Comparison of ENCODE assay signal across 8 cellular contexts in the genomic region with DNA sequence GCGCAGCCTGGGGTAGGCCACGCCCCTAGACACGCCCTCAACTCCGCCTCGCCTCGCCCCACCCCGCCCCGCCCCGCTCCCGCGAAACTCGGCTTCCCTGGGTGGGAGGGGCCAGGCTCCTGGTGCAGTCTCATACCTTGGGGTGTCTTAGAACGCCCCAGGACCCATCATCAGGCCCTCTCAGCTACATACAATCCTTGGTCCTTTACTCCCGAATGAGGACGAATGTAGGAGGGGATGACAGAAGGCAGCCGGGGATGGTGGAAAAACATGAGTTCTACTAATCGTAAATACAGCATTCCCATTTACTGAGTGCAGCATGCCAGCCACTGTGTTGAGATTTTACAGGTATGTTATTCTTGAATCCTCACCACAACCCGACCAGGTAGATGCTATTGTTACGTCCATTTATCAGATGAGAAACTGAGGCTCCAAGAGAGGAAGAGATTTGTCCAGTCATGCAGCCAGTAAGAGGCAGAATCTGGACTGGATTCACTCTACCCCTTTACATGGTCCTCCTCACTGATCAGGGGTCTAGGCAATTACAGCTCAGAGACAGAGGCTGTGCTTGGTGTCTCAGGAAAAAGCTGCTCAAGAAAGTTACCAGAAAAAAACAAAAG. TPM values are rescaled to one million over a fixed set of nuclear protein-coding genes. Genes with fewer than 3 reads are reported as not detected.
DNase-seq lines count a peak whose midpoint lies in the region; ATAC-seq, FAIRE-seq and TF ChIP-seq lines count a peak whose summit lies in the region.

No MANE protein-coding gene starts in this region.

- H3K27ac ChIP-seq in DND-41 (ENCODE audit: low read length) (peak overlapping the region; percentile 15; the same call in 1 of the 2 replicates), Panc1 (ENCODE audit: low read length) (no peak overlapping the region), psoas muscle (peak overlapping the region; percentile 55), pancreas (peak overlapping the region in 2 of 4 donors; percentile 2 to 24)

- peaks cover 3% of the 10 kb centered on the region for H3K79me2 ChIP-seq in DND-41 (ENCODE audit: insufficient read depth, low read length)

- in situ Hi-C loops in Panc1 (cut with HindIII; ENCODE audit: low pct_unique_long_range_greater_than_20kb, low sequenced_read_pairs) = no loop called here

- TF ChIP-seq CTCF in DND-41 (IDR thresholded peaks at IDR 0.05; ENCODE audit: borderline replicate concordance, extremely low read depth, low read length, poor library complexity, severe bottlenecking) (no peak), Panc1 (IDR thresholded peaks at IDR 0.05) (no peak), epithelial cell of esophagus (IDR thresholded peaks at IDR 0.05; ENCODE audit: insufficient read depth, low read depth, low read length, missing control alignments) (no peak), psoas muscle (IDR thresholded peaks at IDR 0.05) (no peak), pancreas (IDR thresholded peaks at IDR 0.05) (no peak)

- intact Hi-C loops in Panc1 (cut with micrococcal nuclease; ENCODE audit: unreplicated experiment) = no loop called here
- intact Hi-C loops in psoas muscle (cut with DNase I) = no loop called here
- intact Hi-C loops in pancreas (cut with DNase I) = no loop called here

- no peak for FAIRE-seq in pancreas (lab: Jason Lieb, UNC)

- ATAC-seq in DND-41 (ENCODE audit: insufficient read depth, low read depth) = no peak
- no peak for ATAC-seq in Panc1
- no peak for ATAC-seq in psoas muscle
- ATAC-seq in pancreas = no peak
- no peak for ATAC-seq in GM21825 (IDR thresholded peaks at IDR 0.05; ENCODE audit: unreplicated experiment)

- DNase-seq in DND-41 (no peak), Panc1 (ENCODE audit: low read depth, low spot score) (no peak), epithelial cell of esophagus (ENCODE audit: low read depth) (no peak), psoas muscle (no peak), pancreas (no peak), medulla oblongata (ENCODE audit: extremely low spot score) (no peak)
- no peak for DNase-seq in stimulated activated CD4-positive, alpha-beta T cell treated with anti-CD3 and anti-CD28 coated beads, Interleukin-2, amount 100 ng/mL, for 24 hours

- peak overlapping the region; percentile 81 for H3K4me2 ChIP-seq in DND-41 (ENCODE audit: insufficient read depth, low read length)

- no peaks in the 10 kb centered on the region; the same call in 1 of the 2 replicates for H3K36me3 ChIP-seq in DND-41 (ENCODE audit: insufficient read depth, low read length)
- no peaks in the 10 kb centered on the region for H3K36me3 ChIP-seq in Panc1 (ENCODE audit: control insufficient read depth, insufficient read depth, low read length)
- no peaks in the 10 kb centered on the region for H3K36me3 ChIP-seq in psoas muscle (ENCODE audit: insufficient read depth in 1 of 2, low read depth in 1 of 2)
- no peaks in the 10 kb centered on the region for H3K36me3 ChIP-seq in pancreas

- no peaks in the 10 kb centered on the region for H4K20me1 ChIP-seq in DND-41 (ENCODE audit: insufficient read depth, low read length)

- BruUV-seq in Panc1 (replicated peaks; lab: Mats Ljungman, UMichigan) = no TSS peak

- no peak overlapping the region for H3K9ac ChIP-seq in DND-41 (ENCODE audit: low read depth, low read length)

- peak overlapping the region in 1 of 2 experiments; percentile 44; a peak in 2 of 4 replicates for H3K4me3 ChIP-seq in DND-41 (ENCODE audit: low read depth in 1 of 2, low read length in 2 of 2)
- H3K4me3 ChIP-seq in Panc1 (ENCODE audit: low read depth in 2 of 2, low read length in 2 of 2) = peak overlapping the region; percentile 41 to 59
- H3K4me3 ChIP-seq in epithelial cell of esophagus (ENCODE audit: low read length) = peak overlapping the region; percentile 21
- peak overlapping the region; percentile 73 for H3K4me3 ChIP-seq in psoas muscle
- H3K4me3 ChIP-seq in pancreas = peak overlapping the region in 2 of 4 donors; percentile 41 to 51

- H3K9me3 ChIP-seq in DND-41 (ENCODE audit: insufficient read depth, low read length, severe bottlenecking) (no peaks in the 10 kb centered on the region), Panc1 (ENCODE audit: control insufficient read depth, insufficient read depth, low read depth, low read length) (no peaks in the 10 kb centered on the region), psoas muscle (no peaks in the 10 kb centered on the region), pancreas (no peaks in the 10 kb centered on the region)

- WGBS in psoas muscle, 3 donors = 5 to 8% (median 6%) methylated on average over 12 to 19 of the region's 19 CpGs
- 3% methylated on average over 17 to 19 of the region's 19 CpGs for WGBS in pancreas, 2 donors

- H3K27me3 ChIP-seq in DND-41 (ENCODE audit: insufficient read depth, low read length, poor library complexity) = no peaks in the 10 kb centered on the region
- H3K27me3 ChIP-seq in Panc1 (ENCODE audit: control insufficient read depth, insufficient read depth, low read length) = no peaks in the 10 kb centered on the region
- no peaks in the 10 kb centered on the region for H3K27me3 ChIP-seq in psoas muscle (ENCODE audit: insufficient read depth in 3 of 3, low read length in 2 of 3)
- no peaks in the 10 kb centered on the region for H3K27me3 ChIP-seq in pancreas

- POLR2A ChIA-PET in Panc1 (lab: Charles Lee) = interaction anchor here (0.5 to 0.7 kb wide), 2 partner anchors 154 to 482 kb away, joined by 3 to 5 read pairs; no protein-coding TSS in a partner anchor

- H3K4me1 ChIP-seq in DND-41 (ENCODE audit: insufficient read depth, low read length) (peaks cover 43% of the 10 kb centered on the region), Panc1 (ENCODE audit: control insufficient read depth, insufficient read depth, low read length) (no peaks in the 10 kb centered on the region), psoas muscle (peaks cover 6% of the 10 kb centered on the region), pancreas (peaks cover 0 to 8% (median 4%) of the 10 kb centered on the region in 3 donors)

- no peak overlapping the region for H2AFZ ChIP-seq in DND-41 (ENCODE audit: low read depth, low read length)

- CTCF ChIA-PET in Panc1 (lab: Charles Lee) = interaction anchor here (0.6 to 1.2 kb wide), 3 partner anchors 16 to 37 kb away, joined by 3 to 4 read pairs (median 4); partner anchors contain the start of gene TOR2A

RNA-seq across cellular contexts. Expression of gene SH2D3C, which starts 6.8 kb away (rescaled TPM):
- 0.49 TPM for total RNA-seq in Panc1 (2021; ENCODE audit: unreplicated experiment)
- polyA plus RNA-seq in Panc1 (2012; ENCODE audit: insufficient read length) = 0.86 TPM
- total RNA-seq in psoas muscle = 10 to 100 TPM in 2 of 4 donors, 1 to 10 TPM in 2; 8.3 to 12.0 (median 10.3) TPM
- 10 to 100 TPM in 1 of 3 donors, 1 to 10 TPM in 2; 5.3 to 10.0 (median 8.4) TPM for polyA plus RNA-seq in psoas muscle
- 1 to 10 TPM; 1.4 to 4.8 (median 1.8) TPM for total RNA-seq in pancreas
- polyA plus RNA-seq in pancreas = 1 to 10 TPM; 6.9 to 7.1 TPM

RNA-seq across cellular contexts. Expression of gene CDK9, which starts 14.2 kb away (rescaled TPM):
- total RNA-seq in Panc1 (2021; ENCODE audit: unreplicated experiment) (48.7 TPM), psoas muscle (10 to 100 TPM; 26.5 to 46.1 (median 42.9) TPM), pancreas (10 to 100 TPM; 33.9 to 58.2 (median 43.9) TPM)
- polyA plus RNA-seq in Panc1 (2012; ENCODE audit: insufficient read length) = 66.8 TPM
- polyA plus RNA-seq in psoas muscle (10 to 100 TPM; 29.7 to 39.3 (median 31.5) TPM), pancreas (100 to 1,000 TPM in 1 of 2 donors, 10 to 100 TPM in 1; 73.7 to 119 TPM)

RNA-seq across cellular contexts. Expression of gene FPGS, which starts 31.0 kb away (rescaled TPM):
- total RNA-seq in Panc1 (2021; ENCODE audit: unreplicated experiment) (56.5 TPM), psoas muscle (10 to 100 TPM; 39.7 to 61.9 (median 45.8) TPM), pancreas (10 to 100 TPM; 27.0 to 41.3 (median 34.3) TPM)
- polyA plus RNA-seq in Panc1 (2012; ENCODE audit: insufficient read length) = 62.7 TPM
- polyA plus RNA-seq in psoas muscle (10 to 100 TPM; 21.9 to 32.3 (median 29.8) TPM), pancreas (10 to 100 TPM; 57.1 to 85.3 TPM)

RNA-seq across cellular contexts. Expression of gene TOR2A, which starts 36.6 kb away (rescaled TPM):
- 8.2 TPM for total RNA-seq in Panc1 (2021; ENCODE audit: unreplicated experiment)
- 8.3 TPM for polyA plus RNA-seq in Panc1 (2012; ENCODE audit: insufficient read length)
- total RNA-seq in psoas muscle = 1 to 10 TPM; 2.8 to 6.7 (median 4.0) TPM
- polyA plus RNA-seq in psoas muscle = 1 to 10 TPM; 4.6 to 6.9 (median 5.0) TPM
- 1 to 10 TPM; 4.2 to 9.0 (median 5.8) TPM for total RNA-seq in pancreas
- 10 to 100 TPM; 10.1 to 17.5 TPM for polyA plus RNA-seq in pancreas

RNA-seq across cellular contexts. Expression of gene TTC16, which starts 55.8 kb away (rescaled TPM):
- total RNA-seq in Panc1 (2021; ENCODE audit: unreplicated experiment) = 0.05 TPM
- polyA plus RNA-seq in Panc1 (2012; ENCODE audit: insufficient read length) = 0.12 TPM
- total RNA-seq in psoas muscle = under 1 TPM in 1 of 4 donors, not detected in 3; 0.10 TPM
- polyA plus RNA-seq in psoas muscle = under 1 TPM in 2 of 3 donors, not detected in 1; 0.01 to 0.03 TPM
- total RNA-seq in pancreas = under 1 TPM in 2 of 6 donors, not detected in 4; 0.03 to 0.09 TPM
- under 1 TPM; 0.02 to 0.04 TPM for polyA plus RNA-seq in pancreas
